ENCODE assay signal across 9 cellular contexts in genomic region chr12:6215932-6216494, GRCh38. TPM values are rescaled to one million over a fixed set of nuclear protein-coding genes. Genes with fewer than 3 reads are reported as not detected.
DNase-seq lines count a peak whose midpoint lies in the region; ATAC-seq, FAIRE-seq and TF ChIP-seq lines count a peak whose summit lies in the region.
"Had no signal": no experiment of that assay in that cellular context is flagged by ENCODE, and none has a peak within 500 bp of the region (broad histone marks: within the 10 kb centered on the region; RNA-seq: fewer than 3 reads in every experiment).

No MANE protein-coding gene starts in this region.

- H3K9me3 Mint-ChIP-seq in osteocyte (ENCODE audit: unreplicated experiment) = no peaks in the 10 kb centered on the region
- H3K9me3 Mint-ChIP-seq: memory B cell had no signal

- no peaks in the 10 kb centered on the region for H3K27me3 Mint-ChIP-seq in osteocyte (ENCODE audit: unreplicated experiment)

- DNase-seq in ELF-1 (ENCODE audit: low read depth, low spot score) = peak; percentile 63
- DNase-seq in RCC 7860 (ENCODE audit: low spot score) = peak; percentile 98
- DNase-seq in fibroblast of peridontal ligament (ENCODE audit: extremely low read depth) = peak; percentile 96
- peak; percentile 95 for DNase-seq in osteocyte (ENCODE audit: extremely low spot score, unreplicated experiment)
- DNase-seq in T-helper 2 cell = no peak
- no peak for DNase-seq in NCI-H345 treated with DMSO at 0.1 percent for 48 hours (lab: John Stamatoyannopoulos, UW; ENCODE audit: unreplicated experiment)

- peaks cover 6% of the 10 kb centered on the region for H3K36me3 Mint-ChIP-seq in osteocyte (ENCODE audit: unreplicated experiment)
- H3K36me3 Mint-ChIP-seq: memory B cell had no signal

- TF ChIP-seq CTCF in osteocyte (IDR thresholded peaks at IDR 0.05) = no peak

- FAIRE-seq in RCC 7860 (lab: Jason Lieb, UNC) = peak; percentile 78

- ATAC-seq in HG03135 (IDR thresholded peaks at IDR 0.05; ENCODE audit: unreplicated experiment) = no peak
- ATAC-seq in GM18870 (IDR thresholded peaks at IDR 0.05; ENCODE audit: unreplicated experiment) = no peak

- H3K27ac Mint-ChIP-seq in osteocyte (ENCODE audit: unreplicated experiment) = peak overlapping the region; percentile 100

- H3K4me1 Mint-ChIP-seq in osteocyte (ENCODE audit: unreplicated experiment) = peaks cover 72% of the 10 kb centered on the region

- H3K4me3 Mint-ChIP-seq in osteocyte (ENCODE audit: unreplicated experiment) = peak overlapping the region; percentile 23
- H3K4me3 Mint-ChIP-seq: memory B cell had no signal

RNA-seq across cellular contexts. Expression of gene CD9, which starts 15.8 kb away (rescaled TPM):
- total RNA-seq in osteocyte = 77.1 and 84.5 TPM in 2 replicates

Comparison
In these comparisons a context has a peak if more than half of its experiments do, and no peak if none do; other contexts are left out.
1. DNase-seq: peak in ELF-1 (single experiment), RCC 7860 (single experiment), fibroblast of peridontal ligament (single experiment) and osteocyte (single experiment); none in T-helper 2 cell (0 of 5) and NCI-H345 treated with DMSO at 0.1 percent for 48 hours (single experiment).